25 cellular contexts compared by ENCODE assay signal in the genomic region with DNA sequence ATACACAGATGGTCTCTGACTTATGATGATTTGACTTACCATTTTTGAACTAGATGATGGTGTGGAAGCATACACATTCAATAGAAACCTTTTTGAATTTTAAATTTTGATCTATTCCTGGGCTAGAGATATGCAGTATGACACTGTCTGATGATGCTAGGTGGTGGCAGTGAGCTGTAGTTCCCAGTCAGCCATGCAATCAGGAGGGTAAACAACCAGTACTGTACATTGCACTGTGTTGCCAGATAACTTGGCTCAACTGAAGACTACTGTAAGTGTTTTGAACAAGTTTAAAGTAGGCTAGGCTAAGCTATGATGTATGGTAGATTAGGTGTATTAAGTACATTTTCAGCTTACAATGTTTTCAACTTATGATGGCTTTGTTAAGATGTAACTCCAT.
"Had no signal": no experiment of that assay in that cellular context is flagged by ENCODE, and none has a peak within 500 bp of the region (broad histone marks: within the 10 kb centered on the region; RNA-seq: fewer than 3 reads in every experiment).

No MANE protein-coding gene starts in this region.

- H3K4me3 ChIP-seq: esophagus muscularis mucosa, gastroesophageal sphincter, heart left ventricle, hepatocyte, lung, ovary, psoas muscle, skin epidermis, spleen, testis, tibial artery had no signal

- DNase-seq: dermis blood vessel endothelial cell; effector memory CD4-positive, alpha-beta T cell; foreskin keratinocyte; heart left ventricle; kidney; natural killer cell; occipital lobe; ovary; posterior cingulate gyrus; psoas muscle; right cardiac atrium; spleen; stimulated activated CD4-positive, alpha-beta T cell treated with anti-CD3 and anti-CD28 coated beads, Interleukin-4, amount 100 ng/mL, for 4 hours; stimulated activated naive CD8-positive, alpha-beta T cell treated with anti-CD3 and anti-CD28 coated beads, Interleukin-15, Interleukin-2, amounts not matched to agents 100 U/mL and 50 U/mL, for 24 hours; substantia nigra; testis; tibial artery had no signal

- H3K79me2 ChIP-seq: hepatocyte had no signal

- H3K36me3 ChIP-seq: esophagus muscularis mucosa, gastroesophageal sphincter, heart left ventricle, ovary, spleen, tibial artery had no signal

- ATAC-seq: foreskin keratinocyte; gastroesophageal sphincter; heart left ventricle; left lobe of liver; natural killer cell; psoas muscle; right cardiac atrium; stimulated activated memory B cell treated with anti-CD40 and anti-IgM and Interleukin-4, amounts not matched to agents 10 μg/mL and 1 μg/mL and 100 μg/mL, for 72 hours; stimulated activated naive CD8-positive, alpha-beta T cell treated with anti-CD3 and anti-CD28 coated beads, Interleukin-15, Interleukin-2, amounts not matched to agents 100 U/mL and 50 U/mL, for 24 hours had no signal

- H3K9me3 ChIP-seq: esophagus muscularis mucosa, gastroesophageal sphincter, heart left ventricle, ovary, psoas muscle, spleen, testis, tibial artery had no signal

- H2AFZ ChIP-seq: hepatocyte had no signal

- H3K27ac ChIP-seq: esophagus muscularis mucosa, foreskin keratinocyte, gastroesophageal sphincter, heart left ventricle, hepatocyte, ovary, psoas muscle, skin epidermis, spleen, testis, tibial artery had no signal

- H3K4me1 ChIP-seq: esophagus muscularis mucosa, foreskin keratinocyte, gastroesophageal sphincter, heart left ventricle, psoas muscle, spleen, testis, tibial artery had no signal

- FAIRE-seq: endothelial cell of umbilical vein, kidney had no signal

- H3K4me2 ChIP-seq: hepatocyte had no signal

- H3K27me3 ChIP-seq: esophagus muscularis mucosa, foreskin keratinocyte, gastroesophageal sphincter, heart left ventricle, hepatocyte, ovary, spleen, testis, tibial artery had no signal
